Comparison of ENCODE assay signal across 1 cellular context in the genomic region with DNA sequence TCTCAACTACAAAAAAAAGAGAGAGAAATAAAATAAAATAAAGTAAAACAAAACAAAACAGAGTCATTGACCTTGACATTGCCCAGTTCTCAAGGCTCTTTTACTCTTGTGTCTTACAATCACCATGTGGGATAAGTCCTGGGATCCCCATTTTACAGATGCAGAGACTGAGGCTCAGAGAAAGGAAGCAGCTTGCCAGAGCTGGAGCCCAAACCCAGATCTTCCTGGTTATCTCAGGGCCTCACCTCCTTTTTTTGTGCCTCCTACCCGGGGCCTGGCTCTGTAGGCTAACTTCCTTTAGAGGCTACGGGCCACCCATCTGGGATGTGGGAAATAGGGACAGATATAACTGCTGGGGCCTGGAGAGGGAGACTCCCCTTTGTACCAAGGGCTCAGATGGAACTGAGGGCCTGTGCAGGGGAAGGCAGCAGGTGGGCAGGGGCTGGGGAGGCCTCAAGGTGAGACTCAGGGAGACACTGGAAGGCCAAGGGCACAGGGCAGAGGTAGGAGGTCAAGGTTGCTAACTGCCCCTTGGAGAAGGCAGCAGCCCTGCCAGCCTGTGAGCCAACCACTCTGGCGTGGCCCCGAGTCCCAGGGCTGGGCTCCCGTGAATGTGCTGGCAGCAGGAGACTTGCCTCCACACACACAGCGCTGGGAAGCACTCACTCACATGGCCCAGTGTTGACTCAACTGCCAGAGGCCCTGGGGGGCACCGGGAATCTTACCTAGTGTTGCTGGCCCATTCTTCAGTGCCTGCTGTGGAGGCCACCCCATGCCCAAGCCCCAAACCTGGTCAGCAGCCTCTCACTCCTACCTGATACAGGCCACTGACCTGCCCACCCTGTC.
TF ChIP-seq lines count a peak whose summit lies in the region.

No MANE protein-coding gene starts in this region.

TF ChIP-seq in SK-N-SH treated with all-trans-retinoic acid at 6 μM for 48 hours, 23 proteins besides CTCF, POLR2A, EP300 and RAD21 (continued from another document):
- TF ChIP-seq, protein P1, sequence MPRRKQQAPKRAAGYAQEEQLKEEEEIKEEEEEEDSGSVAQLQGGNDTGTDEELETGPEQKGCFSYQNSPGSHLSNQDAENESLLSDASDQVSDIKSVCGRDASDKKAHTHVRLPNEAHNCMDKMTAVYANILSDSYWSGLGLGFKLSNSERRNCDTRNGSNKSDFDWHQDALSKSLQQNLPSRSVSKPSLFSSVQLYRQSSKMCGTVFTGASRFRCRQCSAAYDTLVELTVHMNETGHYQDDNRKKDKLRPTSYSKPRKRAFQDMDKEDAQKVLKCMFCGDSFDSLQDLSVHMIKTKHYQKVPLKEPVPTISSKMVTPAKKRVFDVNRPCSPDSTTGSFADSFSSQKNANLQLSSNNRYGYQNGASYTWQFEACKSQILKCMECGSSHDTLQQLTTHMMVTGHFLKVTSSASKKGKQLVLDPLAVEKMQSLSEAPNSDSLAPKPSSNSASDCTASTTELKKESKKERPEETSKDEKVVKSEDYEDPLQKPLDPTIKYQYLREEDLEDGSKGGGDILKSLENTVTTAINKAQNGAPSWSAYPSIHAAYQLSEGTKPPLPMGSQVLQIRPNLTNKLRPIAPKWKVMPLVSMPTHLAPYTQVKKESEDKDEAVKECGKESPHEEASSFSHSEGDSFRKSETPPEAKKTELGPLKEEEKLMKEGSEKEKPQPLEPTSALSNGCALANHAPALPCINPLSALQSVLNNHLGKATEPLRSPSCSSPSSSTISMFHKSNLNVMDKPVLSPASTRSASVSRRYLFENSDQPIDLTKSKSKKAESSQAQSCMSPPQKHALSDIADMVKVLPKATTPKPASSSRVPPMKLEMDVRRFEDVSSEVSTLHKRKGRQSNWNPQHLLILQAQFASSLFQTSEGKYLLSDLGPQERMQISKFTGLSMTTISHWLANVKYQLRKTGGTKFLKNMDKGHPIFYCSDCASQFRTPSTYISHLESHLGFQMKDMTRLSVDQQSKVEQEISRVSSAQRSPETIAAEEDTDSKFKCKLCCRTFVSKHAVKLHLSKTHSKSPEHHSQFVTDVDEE (CRISPR knock-in tag; IDR thresholded peaks at IDR 0.05) = no peak
- no peak for TF ChIP-seq CSDC2 (CRISPR knock-in tag; IDR thresholded peaks at IDR 0.05)
- TF ChIP-seq ARNTL (CRISPR knock-in tag; IDR thresholded peaks at IDR 0.05; ENCODE audit: borderline replicate concordance, low read depth) = no peak
- no peak for TF ChIP-seq ZNF70 (CRISPR knock-in tag; IDR thresholded peaks at IDR 0.05)
- TF ChIP-seq SNAI2 (CRISPR knock-in tag; IDR thresholded peaks at IDR 0.05) = no peak
- no peak for TF ChIP-seq ZC3H10 (CRISPR knock-in tag; IDR thresholded peaks at IDR 0.05)
- TF ChIP-seq OSR1 (CRISPR knock-in tag; IDR thresholded peaks at IDR 0.05) = no peak
- TF ChIP-seq RARB (CRISPR knock-in tag; IDR thresholded peaks at IDR 0.05) = no peak
- TF ChIP-seq, protein P2, sequence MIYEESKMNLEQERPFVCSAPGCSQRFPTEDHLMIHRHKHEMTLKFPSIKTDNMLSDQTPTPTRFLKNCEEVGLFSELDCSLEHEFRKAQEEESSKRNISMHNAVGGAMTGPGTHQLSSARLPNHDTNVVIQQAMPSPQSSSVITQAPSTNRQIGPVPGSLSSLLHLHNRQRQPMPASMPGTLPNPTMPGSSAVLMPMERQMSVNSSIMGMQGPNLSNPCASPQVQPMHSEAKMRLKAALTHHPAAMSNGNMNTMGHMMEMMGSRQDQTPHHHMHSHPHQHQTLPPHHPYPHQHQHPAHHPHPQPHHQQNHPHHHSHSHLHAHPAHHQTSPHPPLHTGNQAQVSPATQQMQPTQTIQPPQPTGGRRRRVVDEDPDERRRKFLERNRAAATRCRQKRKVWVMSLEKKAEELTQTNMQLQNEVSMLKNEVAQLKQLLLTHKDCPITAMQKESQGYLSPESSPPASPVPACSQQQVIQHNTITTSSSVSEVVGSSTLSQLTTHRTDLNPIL (CRISPR knock-in tag; IDR thresholded peaks at IDR 0.05; ENCODE audit: low read depth) = no peak
- no peak for TF ChIP-seq TOX (CRISPR knock-in tag; IDR thresholded peaks at IDR 0.05; ENCODE audit: borderline replicate concordance)
- TF ChIP-seq, protein P3, sequence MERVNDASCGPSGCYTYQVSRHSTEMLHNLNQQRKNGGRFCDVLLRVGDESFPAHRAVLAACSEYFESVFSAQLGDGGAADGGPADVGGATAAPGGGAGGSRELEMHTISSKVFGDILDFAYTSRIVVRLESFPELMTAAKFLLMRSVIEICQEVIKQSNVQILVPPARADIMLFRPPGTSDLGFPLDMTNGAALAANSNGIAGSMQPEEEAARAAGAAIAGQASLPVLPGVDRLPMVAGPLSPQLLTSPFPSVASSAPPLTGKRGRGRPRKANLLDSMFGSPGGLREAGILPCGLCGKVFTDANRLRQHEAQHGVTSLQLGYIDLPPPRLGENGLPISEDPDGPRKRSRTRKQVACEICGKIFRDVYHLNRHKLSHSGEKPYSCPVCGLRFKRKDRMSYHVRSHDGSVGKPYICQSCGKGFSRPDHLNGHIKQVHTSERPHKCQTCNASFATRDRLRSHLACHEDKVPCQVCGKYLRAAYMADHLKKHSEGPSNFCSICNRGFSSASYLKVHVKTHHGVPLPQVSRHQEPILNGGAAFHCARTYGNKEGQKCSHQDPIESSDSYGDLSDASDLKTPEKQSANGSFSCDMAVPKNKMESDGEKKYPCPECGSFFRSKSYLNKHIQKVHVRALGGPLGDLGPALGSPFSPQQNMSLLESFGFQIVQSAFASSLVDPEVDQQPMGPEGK (CRISPR knock-in tag; IDR thresholded peaks at IDR 0.05; ENCODE audit: borderline replicate concordance) = no peak
- no peak for TF ChIP-seq TCF4 (CRISPR knock-in tag; IDR thresholded peaks at IDR 0.05; ENCODE audit: borderline replicate concordance)
- TF ChIP-seq, protein P4, sequence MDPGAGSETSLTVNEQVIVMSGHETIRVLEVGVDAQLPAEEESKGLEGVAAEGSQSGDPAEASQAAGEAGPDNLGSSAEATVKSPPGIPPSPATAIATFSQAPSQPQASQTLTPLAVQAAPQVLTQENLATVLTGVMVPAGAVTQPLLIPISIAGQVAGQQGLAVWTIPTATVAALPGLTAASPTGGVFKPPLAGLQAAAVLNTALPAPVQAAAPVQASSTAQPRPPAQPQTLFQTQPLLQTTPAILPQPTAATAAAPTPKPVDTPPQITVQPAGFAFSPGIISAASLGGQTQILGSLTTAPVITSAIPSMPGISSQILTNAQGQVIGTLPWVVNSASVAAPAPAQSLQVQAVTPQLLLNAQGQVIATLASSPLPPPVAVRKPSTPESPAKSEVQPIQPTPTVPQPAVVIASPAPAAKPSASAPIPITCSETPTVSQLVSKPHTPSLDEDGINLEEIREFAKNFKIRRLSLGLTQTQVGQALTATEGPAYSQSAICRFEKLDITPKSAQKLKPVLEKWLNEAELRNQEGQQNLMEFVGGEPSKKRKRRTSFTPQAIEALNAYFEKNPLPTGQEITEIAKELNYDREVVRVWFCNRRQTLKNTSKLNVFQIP (CRISPR knock-in tag; IDR thresholded peaks at IDR 0.05; ENCODE audit: borderline replicate concordance, low read depth) = no peak
- TF ChIP-seq, protein P5, sequence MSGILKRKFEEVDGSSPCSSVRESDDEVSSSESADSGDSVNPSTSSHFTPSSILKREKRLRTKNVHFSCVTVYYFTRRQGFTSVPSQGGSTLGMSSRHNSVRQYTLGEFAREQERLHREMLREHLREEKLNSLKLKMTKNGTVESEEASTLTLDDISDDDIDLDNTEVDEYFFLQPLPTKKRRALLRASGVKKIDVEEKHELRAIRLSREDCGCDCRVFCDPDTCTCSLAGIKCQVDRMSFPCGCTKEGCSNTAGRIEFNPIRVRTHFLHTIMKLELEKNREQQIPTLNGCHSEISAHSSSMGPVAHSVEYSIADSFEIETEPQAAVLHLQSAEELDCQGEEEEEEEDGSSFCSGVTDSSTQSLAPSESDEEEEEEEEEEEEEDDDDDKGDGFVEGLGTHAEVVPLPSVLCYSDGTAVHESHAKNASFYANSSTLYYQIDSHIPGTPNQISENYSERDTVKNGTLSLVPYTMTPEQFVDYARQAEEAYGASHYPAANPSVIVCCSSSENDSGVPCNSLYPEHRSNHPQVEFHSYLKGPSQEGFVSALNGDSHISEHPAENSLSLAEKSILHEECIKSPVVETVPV (CRISPR knock-in tag; IDR thresholded peaks at IDR 0.05) = no peak
